ENCODE assay signal across 12 cellular contexts in the genomic region with DNA sequence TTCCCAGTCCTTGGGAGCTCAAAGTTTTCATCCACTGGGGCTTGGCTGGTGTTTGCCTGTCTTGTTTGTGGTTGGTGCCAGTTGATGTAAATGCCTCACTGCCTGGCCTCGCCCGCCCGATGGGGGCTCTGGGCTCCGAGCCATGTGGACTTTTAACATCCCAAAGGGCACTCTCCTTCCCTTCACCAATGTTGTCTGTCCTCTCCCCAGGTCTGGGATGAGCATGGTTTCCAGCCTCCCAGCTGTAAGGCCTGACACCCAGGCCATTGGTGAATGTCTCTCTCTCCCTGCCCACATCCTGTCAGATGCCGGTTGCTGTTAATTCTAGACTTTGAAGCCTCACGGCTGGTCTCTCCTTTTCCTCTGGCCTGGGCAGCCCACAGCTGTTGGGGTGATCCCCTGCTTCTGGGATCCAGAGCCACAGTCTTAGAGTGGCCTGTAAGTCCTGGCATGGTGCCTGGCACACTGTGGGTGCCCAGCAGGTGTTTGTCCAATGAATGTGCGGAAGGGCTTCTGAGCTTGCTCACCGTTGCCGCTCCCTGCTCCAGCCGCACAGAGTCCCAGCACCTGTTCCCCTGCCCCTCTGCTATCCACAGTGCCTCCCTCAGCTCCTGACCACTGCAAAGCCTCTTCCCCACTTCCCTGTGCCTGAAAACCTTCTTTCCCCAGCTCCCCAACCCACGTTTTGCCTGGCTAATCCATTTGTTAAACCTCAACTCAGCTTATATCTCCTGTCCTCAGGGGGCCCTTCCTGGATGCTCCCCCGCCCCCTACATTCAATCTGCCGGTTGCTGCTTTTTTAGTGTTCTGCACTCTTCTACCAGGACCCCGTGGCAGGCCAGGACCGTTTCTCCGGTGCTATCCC. TPM values are rescaled to one million over a fixed set of nuclear protein-coding genes. Genes with fewer than 3 reads are reported as not detected.
DNase-seq lines count a peak whose midpoint lies in the region; ATAC-seq and TF ChIP-seq lines count a peak whose summit lies in the region.
"Had no signal": no experiment of that assay in that cellular context is flagged by ENCODE, and none has a peak within 500 bp of the region (broad histone marks: within the 10 kb centered on the region; RNA-seq: fewer than 3 reads in every experiment).

No MANE protein-coding gene starts in this region.

- POLR2A ChIA-PET in GM10248 (lab: Yijun Ruan, JAX), result no interaction called here

- no peak overlapping the region for H4K5ac ChIP-seq in mesendoderm (ENCODE audit: low read length)

- no peak overlapping the region for H3K56ac ChIP-seq in mesendoderm (ENCODE audit: low read length)

- H4K8ac ChIP-seq in mesendoderm (ENCODE audit: low read depth, low read length), result no peak overlapping the region

- H3K27me3 Mint-ChIP-seq in glutamatergic neuron (ENCODE audit: unreplicated experiment) (peaks cover 6% of the 10 kb centered on the region), type B pancreatic cell (no peaks in the 10 kb centered on the region)

- peaks cover 5% of the 10 kb centered on the region for H3K79me1 ChIP-seq in mesendoderm (ENCODE audit: low read length)

- TF ChIP-seq CTCF in glutamatergic neuron (IDR thresholded peaks at IDR 0.05; ENCODE audit: partially characterized antibody, unreplicated experiment), result no peak
- no peak for TF ChIP-seq CTCF in type B pancreatic cell (conservative IDR thresholded peaks at IDR 0.05)
- TF ChIP-seq CTCF in GM10248 (IDR thresholded peaks at IDR 0.05; ENCODE audit: control extremely low read depth, extremely low read depth, low read depth, missing control alignments), result no peak

- no peak overlapping the region for H3K27ac ChIP-seq in mesendoderm (ENCODE audit: low read depth, low read length)
- H3K27ac ChIP-seq: upper lobe of left lung, VCaP had no signal

- H3K4me3 Mint-ChIP-seq in glutamatergic neuron (ENCODE audit: unreplicated experiment), result peak overlapping the region; percentile 10
- H3K4me3 Mint-ChIP-seq in type B pancreatic cell, result no peak overlapping the region

- no peak for ATAC-seq in Right ventricle myocardium superior (ENCODE audit: poor library complexity)
- ATAC-seq in left cardiac atrium, result no peak

- CTCF ChIA-PET in GM10248 (lab: Yijun Ruan, JAX), result interaction anchor here (1.4 to 1.6 kb wide), 2 partner anchors 46 to 48 kb away, joined by 3 to 4 read pairs; partner anchors contain the start of gene DFFB

- no peak overlapping the region for H3K4me2 ChIP-seq in mesendoderm (ENCODE audit: low read length)

- DNase-seq in Right ventricle myocardium superior, result peak; percentile 40
- no peak for DNase-seq in left cardiac atrium
- DNase-seq in SHP77 (lab: John Stamatoyannopoulos, UW), result peak; percentile 60 to 62
- no peak for DNase-seq in glutamatergic neuron
- no peak for DNase-seq in type B pancreatic cell (ENCODE audit: extremely low spot score, unreplicated experiment)
- no peak for DNase-seq in mesendoderm
- DNase-seq in GM10248 (ENCODE audit: extremely low spot score), result no peak
- DNase-seq in NK-92 treated with Interleukin-12 subunit alpha and Interleukin-12 subunit beta, amount 100 ng/mL, for 24 hours (lab: John Stamatoyannopoulos, UW), result no peak
- DNase-seq: Calu3, NCI-H1092, upper lobe of left lung had no signal

- H3K9me3 Mint-ChIP-seq in glutamatergic neuron (ENCODE audit: unreplicated experiment) (peaks cover 4% of the 10 kb centered on the region), type B pancreatic cell (peaks cover 4% of the 10 kb centered on the region)

- H3K9ac ChIP-seq in mesendoderm (ENCODE audit: low read length), result no peak overlapping the region

- H3K36me3 ChIP-seq in mesendoderm (ENCODE audit: control insufficient read depth, insufficient read depth, low read length), result no peaks in the 10 kb centered on the region
- H3K36me3 ChIP-seq: upper lobe of left lung had no signal

- H3K27me3 ChIP-seq in mesendoderm (ENCODE audit: insufficient read depth, low read length, poor library complexity), result no peaks in the 10 kb centered on the region
- H3K27me3 ChIP-seq: upper lobe of left lung had no signal

- H3K4me1 ChIP-seq in mesendoderm (ENCODE audit: control insufficient read depth, low read depth, low read length), result no peaks in the 10 kb centered on the region

- no peak overlapping the region for H2BK120ac ChIP-seq in mesendoderm (ENCODE audit: low read depth, low read length)

- H3K4me1 Mint-ChIP-seq in glutamatergic neuron (ENCODE audit: low read depth, unreplicated experiment) (peaks cover 14% of the 10 kb centered on the region), type B pancreatic cell (ENCODE audit: unreplicated experiment) (peaks cover 28% of the 10 kb centered on the region)

- peaks cover 12% of the 10 kb centered on the region for H3K79me2 ChIP-seq in mesendoderm (ENCODE audit: control insufficient read depth, insufficient read depth, low read length)

- H2BK5ac ChIP-seq in mesendoderm (ENCODE audit: low read length), result no peak overlapping the region

- no peak overlapping the region for H2BK15ac ChIP-seq in mesendoderm (replicated peaks; ENCODE audit: low read depth)

- intact Hi-C loops in Right ventricle myocardium superior (cut with DNase I) (no loop called here), left cardiac atrium (cut with DNase I) (no loop called here)

- no CpG with 5 or more reads among the region's 16 CpGs for WGBS in mesendoderm (ENCODE audit: extremely low coverage, insufficient coverage, low lambda C conversion rate)

- H3K18ac ChIP-seq in mesendoderm (ENCODE audit: low read length), result no peak overlapping the region

- no peak overlapping the region for H3K4ac ChIP-seq in mesendoderm (ENCODE audit: low read depth, low read length)

- no peaks in the 10 kb centered on the region for H3K36me3 Mint-ChIP-seq in glutamatergic neuron (ENCODE audit: unreplicated experiment)
- H3K36me3 Mint-ChIP-seq in type B pancreatic cell, result peaks cover 7% of the 10 kb centered on the region

- no peak overlapping the region for H2AK5ac ChIP-seq in mesendoderm (ENCODE audit: low read length)

- H3K27ac Mint-ChIP-seq in glutamatergic neuron (ENCODE audit: unreplicated experiment) (no peak overlapping the region), type B pancreatic cell (peak overlapping the region; percentile 61)

- no peak overlapping the region for H3K4me3 ChIP-seq in mesendoderm (ENCODE audit: low read length)
- H3K4me3 ChIP-seq: upper lobe of left lung had no signal

- no peak overlapping the region for H3K23ac ChIP-seq in mesendoderm (ENCODE audit: low read length)

RNA-seq across cellular contexts. Expression of gene C1orf174, which starts 3.3 kb away (rescaled TPM):
- total RNA-seq in Right ventricle myocardium superior (12.6 TPM), left cardiac atrium (10 to 100 TPM; 13.2 to 14.0 TPM), glutamatergic neuron (ENCODE audit: unreplicated experiment) (16.9 TPM), type B pancreatic cell (ENCODE audit: low replicate concordance) (24.7 and 31.4 TPM in 2 replicates)
- polyA plus RNA-seq in mesendoderm (2013, experiment 1 of 2), result 29.2 TPM
- polyA plus RNA-seq in mesendoderm (2013, experiment 2 of 2), result 29.8 TPM

RNA-seq across cellular contexts. Expression of gene DFFB, which starts 46.1 kb away (rescaled TPM):
- total RNA-seq in Right ventricle myocardium superior (2.8 TPM), left cardiac atrium (1 to 10 TPM; 4.0 to 4.1 TPM), glutamatergic neuron (ENCODE audit: unreplicated experiment) (16.4 TPM), type B pancreatic cell (ENCODE audit: low replicate concordance) (6.8 and 10.6 TPM in 2 replicates)
- 5.4 TPM for polyA plus RNA-seq in mesendoderm (2013, experiment 1 of 2)
- 5.9 TPM for polyA plus RNA-seq in mesendoderm (2013, experiment 2 of 2)

RNA-seq across cellular contexts. Expression of gene CEP104, which starts 46.4 kb away (rescaled TPM):
- total RNA-seq in Right ventricle myocardium superior (32.3 TPM), left cardiac atrium (10 to 100 TPM; 28.6 to 37.5 TPM), glutamatergic neuron (ENCODE audit: unreplicated experiment) (102 TPM), type B pancreatic cell (ENCODE audit: low replicate concordance) (41.9 and 42.3 TPM in 2 replicates)
- polyA plus RNA-seq in mesendoderm (2013, experiment 1 of 2), result 15.6 TPM
- polyA plus RNA-seq in mesendoderm (2013, experiment 2 of 2), result 14.2 TPM

Comparison
In these comparisons a context has a peak if more than half of its experiments do, and no peak if none do; other contexts are left out.
1. DNase-seq: peak in Right ventricle myocardium superior (single experiment) and SHP77 (2 of 2); none in left cardiac atrium (single experiment), glutamatergic neuron (single experiment), type B pancreatic cell (single experiment), mesendoderm (single experiment), GM10248 (single experiment) and NK-92 treated with Interleukin-12 subunit alpha and Interleukin-12 subunit beta, amount 100 ng/mL, for 24 hours (single experiment).